8 cellular contexts compared by ENCODE assay signal in genomic region chr9:116340270-116340669, GRCh38.
"Had no signal": no experiment of that assay in that cellular context is flagged by ENCODE, and none has a peak within 500 bp of the region (broad histone marks: within the 10 kb centered on the region; RNA-seq: fewer than 3 reads in every experiment).

No MANE protein-coding gene starts in this region.

- H3K4me1 ChIP-seq: HAP-1 had no signal

- H3K4me3 Mint-ChIP-seq: HFFc6 had no signal

- H3K27ac ChIP-seq: HL-60 had no signal

- DNase-seq: GOT3, H7, HFFc6 had no signal

- H3K9me3 ChIP-seq: HAP-1 had no signal

- ATAC-seq: HCT116, HepG2, K562 had no signal

- H3K27ac Mint-ChIP-seq: HFFc6 had no signal

- H3K36me3 ChIP-seq: HAP-1 had no signal

- H3K9me3 Mint-ChIP-seq: HFFc6 had no signal

- H3K4me3 ChIP-seq: HAP-1, K562 had no signal
